ENCODE assay signal across 2 cellular contexts in the genomic region with DNA sequence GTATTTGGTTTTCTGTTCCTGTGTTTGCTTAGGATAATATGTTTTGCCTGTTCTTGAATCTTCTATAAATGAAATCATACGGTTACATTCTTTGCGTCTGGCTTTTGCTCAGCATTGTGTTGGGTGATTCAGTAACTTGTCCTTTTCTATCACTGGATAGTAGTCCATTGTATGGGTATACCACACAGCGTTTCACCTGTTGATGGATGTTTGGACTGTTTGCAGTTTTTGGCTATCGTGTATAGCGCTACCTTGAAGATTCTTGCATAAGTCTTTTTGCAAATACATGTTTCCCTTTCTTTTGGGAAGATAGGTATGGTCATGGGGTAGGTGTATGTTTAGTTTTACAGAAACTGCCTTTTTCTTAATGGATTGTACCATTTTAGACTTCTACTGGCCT.
TF ChIP-seq lines count a peak whose summit lies in the region.

No MANE protein-coding gene starts in this region.

TF ChIP-seq in HepG2, 621 proteins besides CTCF, POLR2A, EP300 and RAD21:
- TF ChIP-seq SMYD3 (CRISPR knock-in tag; IDR thresholded peaks at IDR 0.05): no peak
- TF ChIP-seq, protein P1, sequence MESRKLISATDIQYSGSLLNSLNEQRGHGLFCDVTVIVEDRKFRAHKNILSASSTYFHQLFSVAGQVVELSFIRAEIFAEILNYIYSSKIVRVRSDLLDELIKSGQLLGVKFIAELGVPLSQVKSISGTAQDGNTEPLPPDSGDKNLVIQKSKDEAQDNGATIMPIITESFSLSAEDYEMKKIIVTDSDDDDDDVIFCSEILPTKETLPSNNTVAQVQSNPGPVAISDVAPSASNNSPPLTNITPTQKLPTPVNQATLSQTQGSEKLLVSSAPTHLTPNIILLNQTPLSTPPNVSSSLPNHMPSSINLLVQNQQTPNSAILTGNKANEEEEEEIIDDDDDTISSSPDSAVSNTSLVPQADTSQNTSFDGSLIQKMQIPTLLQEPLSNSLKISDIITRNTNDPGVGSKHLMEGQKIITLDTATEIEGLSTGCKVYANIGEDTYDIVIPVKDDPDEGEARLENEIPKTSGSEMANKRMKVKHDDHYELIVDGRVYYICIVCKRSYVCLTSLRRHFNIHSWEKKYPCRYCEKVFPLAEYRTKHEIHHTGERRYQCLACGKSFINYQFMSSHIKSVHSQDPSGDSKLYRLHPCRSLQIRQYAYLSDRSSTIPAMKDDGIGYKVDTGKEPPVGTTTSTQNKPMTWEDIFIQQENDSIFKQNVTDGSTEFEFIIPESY (CRISPR knock-in tag; IDR thresholded peaks at IDR 0.05): peak; percentile 62; the same call in 1 of the 2 replicates
- no peak for TF ChIP-seq PLRG1 (conservative IDR thresholded peaks at IDR 0.05)
- TF ChIP-seq KDM1A (CRISPR knock-in tag; IDR thresholded peaks at IDR 0.05): no peak

TF ChIP-seq in HEK293, 187 proteins besides CTCF, POLR2A, EP300 and RAD21:
- TF ChIP-seq, protein P2, sequence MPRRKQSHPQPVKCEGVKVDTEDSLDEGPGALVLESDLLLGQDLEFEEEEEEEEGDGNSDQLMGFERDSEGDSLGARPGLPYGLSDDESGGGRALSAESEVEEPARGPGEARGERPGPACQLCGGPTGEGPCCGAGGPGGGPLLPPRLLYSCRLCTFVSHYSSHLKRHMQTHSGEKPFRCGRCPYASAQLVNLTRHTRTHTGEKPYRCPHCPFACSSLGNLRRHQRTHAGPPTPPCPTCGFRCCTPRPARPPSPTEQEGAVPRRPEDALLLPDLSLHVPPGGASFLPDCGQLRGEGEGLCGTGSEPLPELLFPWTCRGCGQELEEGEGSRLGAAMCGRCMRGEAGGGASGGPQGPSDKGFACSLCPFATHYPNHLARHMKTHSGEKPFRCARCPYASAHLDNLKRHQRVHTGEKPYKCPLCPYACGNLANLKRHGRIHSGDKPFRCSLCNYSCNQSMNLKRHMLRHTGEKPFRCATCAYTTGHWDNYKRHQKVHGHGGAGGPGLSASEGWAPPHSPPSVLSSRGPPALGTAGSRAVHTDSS (tag by site-specific recombination; IDR thresholded peaks at IDR 0.05): no peak
- TF ChIP-seq ZIC2 (tag by site-specific recombination; IDR thresholded peaks at IDR 0.05) (no peak), ZNF223 (tag by site-specific recombination; IDR thresholded peaks at IDR 0.05) (no peak), SCRT1 (tag by site-specific recombination; IDR thresholded peaks at IDR 0.05; ENCODE audit: borderline replicate concordance) (peak; percentile 51), ZNF311 (tag by site-specific recombination; IDR thresholded peaks at IDR 0.05; ENCODE audit: borderline replicate concordance) (no peak), SCRT2 (tag by site-specific recombination; IDR thresholded peaks at IDR 0.05) (peak; percentile 92), ZSCAN23 (tag by site-specific recombination; IDR thresholded peaks at IDR 0.05) (no peak)
- TF ChIP-seq, protein P3, sequence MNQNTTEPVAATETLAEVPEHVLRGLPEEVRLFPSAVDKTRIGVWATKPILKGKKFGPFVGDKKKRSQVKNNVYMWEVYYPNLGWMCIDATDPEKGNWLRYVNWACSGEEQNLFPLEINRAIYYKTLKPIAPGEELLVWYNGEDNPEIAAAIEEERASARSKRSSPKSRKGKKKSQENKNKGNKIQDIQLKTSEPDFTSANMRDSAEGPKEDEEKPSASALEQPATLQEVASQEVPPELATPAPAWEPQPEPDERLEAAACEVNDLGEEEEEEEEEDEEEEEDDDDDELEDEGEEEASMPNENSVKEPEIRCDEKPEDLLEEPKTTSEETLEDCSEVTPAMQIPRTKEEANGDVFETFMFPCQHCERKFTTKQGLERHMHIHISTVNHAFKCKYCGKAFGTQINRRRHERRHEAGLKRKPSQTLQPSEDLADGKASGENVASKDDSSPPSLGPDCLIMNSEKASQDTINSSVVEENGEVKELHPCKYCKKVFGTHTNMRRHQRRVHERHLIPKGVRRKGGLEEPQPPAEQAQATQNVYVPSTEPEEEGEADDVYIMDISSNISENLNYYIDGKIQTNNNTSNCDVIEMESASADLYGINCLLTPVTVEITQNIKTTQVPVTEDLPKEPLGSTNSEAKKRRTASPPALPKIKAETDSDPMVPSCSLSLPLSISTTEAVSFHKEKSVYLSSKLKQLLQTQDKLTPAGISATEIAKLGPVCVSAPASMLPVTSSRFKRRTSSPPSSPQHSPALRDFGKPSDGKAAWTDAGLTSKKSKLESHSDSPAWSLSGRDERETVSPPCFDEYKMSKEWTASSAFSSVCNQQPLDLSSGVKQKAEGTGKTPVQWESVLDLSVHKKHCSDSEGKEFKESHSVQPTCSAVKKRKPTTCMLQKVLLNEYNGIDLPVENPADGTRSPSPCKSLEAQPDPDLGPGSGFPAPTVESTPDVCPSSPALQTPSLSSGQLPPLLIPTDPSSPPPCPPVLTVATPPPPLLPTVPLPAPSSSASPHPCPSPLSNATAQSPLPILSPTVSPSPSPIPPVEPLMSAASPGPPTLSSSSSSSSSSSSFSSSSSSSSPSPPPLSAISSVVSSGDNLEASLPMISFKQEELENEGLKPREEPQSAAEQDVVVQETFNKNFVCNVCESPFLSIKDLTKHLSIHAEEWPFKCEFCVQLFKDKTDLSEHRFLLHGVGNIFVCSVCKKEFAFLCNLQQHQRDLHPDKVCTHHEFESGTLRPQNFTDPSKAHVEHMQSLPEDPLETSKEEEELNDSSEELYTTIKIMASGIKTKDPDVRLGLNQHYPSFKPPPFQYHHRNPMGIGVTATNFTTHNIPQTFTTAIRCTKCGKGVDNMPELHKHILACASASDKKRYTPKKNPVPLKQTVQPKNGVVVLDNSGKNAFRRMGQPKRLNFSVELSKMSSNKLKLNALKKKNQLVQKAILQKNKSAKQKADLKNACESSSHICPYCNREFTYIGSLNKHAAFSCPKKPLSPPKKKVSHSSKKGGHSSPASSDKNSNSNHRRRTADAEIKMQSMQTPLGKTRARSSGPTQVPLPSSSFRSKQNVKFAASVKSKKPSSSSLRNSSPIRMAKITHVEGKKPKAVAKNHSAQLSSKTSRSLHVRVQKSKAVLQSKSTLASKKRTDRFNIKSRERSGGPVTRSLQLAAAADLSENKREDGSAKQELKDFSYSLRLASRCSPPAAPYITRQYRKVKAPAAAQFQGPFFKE (tag by site-specific recombination; IDR thresholded peaks at IDR 0.05; ENCODE audit: borderline replicate concordance): no peak
